ENCODE assay signal across 29 cellular contexts in the genomic region with DNA sequence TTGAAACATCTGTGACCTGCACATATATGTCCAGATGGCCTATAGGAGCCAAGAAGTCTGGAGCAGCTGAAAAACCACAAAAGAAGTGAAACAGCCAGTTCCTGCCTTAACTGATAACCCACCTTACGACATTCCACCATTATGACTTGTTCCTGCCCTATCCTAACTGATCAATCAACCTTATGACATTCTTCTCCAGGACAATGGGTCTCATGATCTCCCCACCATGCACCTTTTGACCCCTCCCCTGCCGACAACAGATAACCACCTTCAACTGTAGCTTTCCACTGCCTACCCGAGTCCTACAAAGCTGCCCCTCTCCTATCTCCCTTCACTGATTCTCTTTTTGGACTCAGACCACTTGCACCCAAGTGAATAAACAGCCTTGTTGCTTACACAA.
"Had no signal": no experiment of that assay in that cellular context is flagged by ENCODE, and none has a peak within 500 bp of the region (broad histone marks: within the 10 kb centered on the region; RNA-seq: fewer than 3 reads in every experiment).

No MANE protein-coding gene starts in this region.

- H3K4me1 ChIP-seq: SJCRH30 had no signal

- H3K9me3 Mint-ChIP-seq: activated naive CD4-positive, alpha-beta T cell treated with anti-CD3 and anti-CD28 coated beads, Interleukin-2, amount 10 ng/mL, durations not matched to agents 7 days and 5 days; activated naive CD8-positive, alpha-beta T cell treated with anti-CD3 and anti-CD28 coated beads, Interleukin-2, amount 50 U/mL, for 24 hours; central memory CD8-positive, alpha-beta T cell had no signal

- H3K27ac ChIP-seq: cardiac muscle cell, SJCRH30, SK-N-MC, VCaP had no signal

- H3K27ac Mint-ChIP-seq: activated B cell treated with CpG ODN at 0.5 μM for 24 hours; activated CD4-positive, alpha-beta memory T cell treated with anti-CD3 and anti-CD28 coated beads for 36 hours; activated naive CD4-positive, alpha-beta T cell treated with anti-CD3 and anti-CD28 coated beads, Interleukin-2, amount 10 ng/mL, durations not matched to agents 7 days and 5 days; activated naive CD8-positive, alpha-beta T cell; activated naive CD8-positive, alpha-beta T cell treated with anti-CD3 and anti-CD28 coated beads, Interleukin-2, amount 50 U/mL, for 24 hours had no signal

- H3K9me3 ChIP-seq: SJCRH30 had no signal

- H3K27me3 Mint-ChIP-seq: activated B cell treated with CpG ODN at 0.5 μM for 24 hours; activated CD4-positive, alpha-beta memory T cell treated with anti-CD3 and anti-CD28 coated beads for 36 hours; activated naive CD4-positive, alpha-beta T cell treated with anti-CD3 and anti-CD28 coated beads, Interleukin-2, amount 10 ng/mL, durations not matched to agents 7 days and 5 days; activated naive CD8-positive, alpha-beta T cell; activated naive CD8-positive, alpha-beta T cell treated with anti-CD3 and anti-CD28 coated beads, Interleukin-2, amount 50 U/mL, for 24 hours had no signal

- DNase-seq: activated B cell treated with CpG ODN at 0.5 μM for 24 hours; activated CD4-positive, alpha-beta memory T cell treated with anti-CD3 and anti-CD28 coated beads for 36 hours; activated CD4-positive, alpha-beta T cell treated with anti-CD3 and anti-CD28 coated beads for 4 hours; activated CD4-positive, alpha-beta T cell treated with anti-CD3 and anti-CD28 coated beads, Interleukin-2, amount 50 U/mL, for 1 hour; activated CD4-positive, CD25-positive, alpha-beta regulatory T cell treated with anti-CD3 and anti-CD28 coated beads, Interleukin-2, amount 50 U/mL, for 72 hours; activated CD8-positive, alpha-beta memory T cell treated with anti-CD3 and anti-CD28 coated beads, Interleukin-2, amount 50 U/mL, for 4 hours; activated effector memory CD4-positive, alpha-beta T cell treated with Interleukin-2 at 50 U/mL for 16 hours; activated naive CD4-positive, alpha-beta T cell treated with anti-CD3 and anti-CD28 coated beads, Interleukin-2, amount 10 ng/mL, durations not matched to agents 7 days and 5 days; activated naive CD8-positive, alpha-beta T cell treated with anti-CD3 and anti-CD28 coated beads, Interleukin-2, amount 50 U/mL, for 24 hours; activated T-cell treated with anti-CD3 and anti-CD28 coated beads for 4 hours; activated T-cell treated with anti-CD3 and anti-CD28 coated beads, Interleukin-2, amount 50 U/mL, for 48 hours; aorta; NCI-H1105; NCI-H1417 treated with DMSO at 0.1 percent for 48 hours; NCI-H187 treated with DMSO at 0.1 percent for 48 hours; NCI-H2081 treated with DMSO at 0.1 percent for 48 hours; NCI-H226; NCI-H446 treated with DMSO at 0.1 percent for 48 hours; NCI-H524; NCI-H69; SHP77; SJCRH30; T1000 had no signal

- H3K4me1 Mint-ChIP-seq: activated B cell treated with CpG ODN at 0.5 μM for 24 hours; activated naive CD4-positive, alpha-beta T cell treated with anti-CD3 and anti-CD28 coated beads, Interleukin-2, amount 10 ng/mL, durations not matched to agents 7 days and 5 days; activated naive CD8-positive, alpha-beta T cell treated with anti-CD3 and anti-CD28 coated beads, Interleukin-2, amount 50 U/mL, for 24 hours; central memory CD8-positive, alpha-beta T cell had no signal

- H3K4me3 Mint-ChIP-seq: activated B cell treated with CpG ODN at 0.5 μM for 24 hours; activated CD4-positive, alpha-beta memory T cell treated with anti-CD3 and anti-CD28 coated beads for 36 hours; activated naive CD4-positive, alpha-beta T cell treated with anti-CD3 and anti-CD28 coated beads, Interleukin-2, amount 10 ng/mL, durations not matched to agents 7 days and 5 days; activated naive CD8-positive, alpha-beta T cell; activated naive CD8-positive, alpha-beta T cell treated with anti-CD3 and anti-CD28 coated beads, Interleukin-2, amount 50 U/mL, for 24 hours; central memory CD8-positive, alpha-beta T cell had no signal

- H3K27me3 ChIP-seq: cardiac muscle cell, SJCRH30 had no signal

- H3K36me3 ChIP-seq: cardiac muscle cell, SJCRH30 had no signal

- H3K4me3 ChIP-seq: cardiac muscle cell, K562, SJCRH30, SK-N-MC had no signal

- H3K36me3 Mint-ChIP-seq: activated CD4-positive, alpha-beta memory T cell treated with anti-CD3 and anti-CD28 coated beads for 36 hours; activated naive CD4-positive, alpha-beta T cell treated with anti-CD3 and anti-CD28 coated beads, Interleukin-2, amount 10 ng/mL, durations not matched to agents 7 days and 5 days had no signal
